11 cellular contexts compared by ENCODE assay signal in genomic region chr1:247102381-247102780, GRCh38. TPM values are rescaled to one million over a fixed set of nuclear protein-coding genes. Genes with fewer than 3 reads are reported as not detected.
DNase-seq lines count a peak whose midpoint lies in the region; ATAC-seq and TF ChIP-seq lines count a peak whose summit lies in the region.
"Had no signal": no experiment of that assay in that cellular context is flagged by ENCODE, and none has a peak within 500 bp of the region (broad histone marks: within the 10 kb centered on the region; RNA-seq: fewer than 3 reads in every experiment).

No MANE protein-coding gene starts in this region.

- peaks cover 0 to 5% of the 10 kb centered on the region in 2 donors for H3K4me1 ChIP-seq in breast epithelium

- intact Hi-C loops in MCF 10A (cut with micrococcal nuclease) (loop anchor here (5.0 kb wide), 1 partner anchor 230 kb away; the partner anchor contains the start of gene ZNF496), breast epithelium (cut with DNase I; ENCODE audit: low total_unique reads) (no loop called here)

- no peak for TF ChIP-seq POLR2A in breast epithelium (IDR thresholded peaks at IDR 0.05)

- H3K9me3 ChIP-seq in breast epithelium: peaks cover 0 to 15% of the 10 kb centered on the region in 2 donors

- H3K9me3 Mint-ChIP-seq in MCF 10A (ENCODE audit: unreplicated experiment) (peaks cover 37% of the 10 kb centered on the region), WTC11 (peaks cover 9% of the 10 kb centered on the region; the same call in 1 of the 2 replicates), glutamatergic neuron (ENCODE audit: unreplicated experiment) (peaks cover 24% of the 10 kb centered on the region)

- POLR2A ChIA-PET in MCF 10A (lab: Yijun Ruan, JAX): no interaction called here
- POLR2A ChIA-PET in WTC11 (lab: Charles Lee): no interaction called here

- no peak overlapping the region for H3K27ac ChIP-seq in breast epithelium

- no peaks in the 10 kb centered on the region for H3K27me3 Mint-ChIP-seq in MCF 10A (ENCODE audit: insufficient read depth, unreplicated experiment)
- peaks cover 4% of the 10 kb centered on the region; the same call in 1 of the 2 replicates for H3K27me3 Mint-ChIP-seq in WTC11 (ENCODE audit: low read depth)
- H3K27me3 Mint-ChIP-seq in glutamatergic neuron (ENCODE audit: unreplicated experiment): peaks cover 8% of the 10 kb centered on the region

- CTCF ChIA-PET in MCF 10A (lab: Yijun Ruan, JAX) (interaction anchor here (0.8 to 1.0 kb wide), 2 partner anchors 10 to 22 kb away, joined by 3 to 5 read pairs; no protein-coding TSS in a partner anchor), WTC11 (lab: Charles Lee) (no interaction called here)

- peaks cover 65% of the 10 kb centered on the region for H3K36me3 Mint-ChIP-seq in MCF 10A (ENCODE audit: insufficient read depth, unreplicated experiment)
- H3K36me3 Mint-ChIP-seq in WTC11: peaks cover 34% of the 10 kb centered on the region
- peaks cover 38% of the 10 kb centered on the region for H3K36me3 Mint-ChIP-seq in glutamatergic neuron (ENCODE audit: unreplicated experiment)

- H3K36me3 ChIP-seq in breast epithelium: peaks cover 7% of the 10 kb centered on the region
- peaks cover 19% of the 10 kb centered on the region for H3K36me3 ChIP-seq in H7 (replicated peaks; ENCODE audit: control insufficient read depth, insufficient read depth, low read length)

- H3K27ac Mint-ChIP-seq in MCF 10A (ENCODE audit: low read depth, unreplicated experiment) (peak overlapping the region; percentile 83), WTC11 (no peak overlapping the region; the same call in 1 of the 2 replicates), glutamatergic neuron (ENCODE audit: unreplicated experiment) (no peak overlapping the region)

- H3K4me1 Mint-ChIP-seq in MCF 10A (ENCODE audit: insufficient read depth, unreplicated experiment): peaks cover 6% of the 10 kb centered on the region
- peaks cover 28% of the 10 kb centered on the region for H3K4me1 Mint-ChIP-seq in WTC11
- H3K4me1 Mint-ChIP-seq in glutamatergic neuron (ENCODE audit: low read depth, unreplicated experiment): peaks cover 12% of the 10 kb centered on the region

- TF ChIP-seq CTCF in MCF 10A (IDR thresholded peaks at IDR 0.05; ENCODE audit: unreplicated experiment) (no peak), breast epithelium (IDR thresholded peaks at IDR 0.05) (no peak), WTC11 (IDR thresholded peaks at IDR 0.05) (no peak), glutamatergic neuron (IDR thresholded peaks at IDR 0.05; ENCODE audit: partially characterized antibody, unreplicated experiment) (no peak)

- ATAC-seq in WTC11 (no peak), HG02642 (IDR thresholded peaks at IDR 0.05; ENCODE audit: poor library complexity, unreplicated experiment) (no peak)

- H3K4me3 ChIP-seq in breast epithelium (no peak overlapping the region), H7 (ENCODE audit: insufficient read depth, low read depth, low read length) (no peak overlapping the region)

- no peaks in the 10 kb centered on the region for H3K27me3 ChIP-seq in breast epithelium
- no peaks in the 10 kb centered on the region for H3K27me3 ChIP-seq in H7 (ENCODE audit: control insufficient read depth, insufficient read depth, low read length)

- H3K4me3 Mint-ChIP-seq in MCF 10A (ENCODE audit: unreplicated experiment): peak overlapping the region; percentile 94
- H3K4me3 Mint-ChIP-seq in WTC11: peak overlapping the region; percentile 93
- H3K4me3 Mint-ChIP-seq in glutamatergic neuron (ENCODE audit: unreplicated experiment): peak overlapping the region; percentile 92

- no TSS peak for BruUV-seq in MCF 10A (replicated peaks; lab: Mats Ljungman, UMichigan)

- DNase-seq in MCF 10A (ENCODE audit: unreplicated experiment) (peak; percentile 27), breast epithelium (ENCODE audit: low spot score in 2 of 2) (no peak), WTC11 (ENCODE audit: low spot score) (no peak), glutamatergic neuron (no peak), superior temporal gyrus (ENCODE audit: extremely low spot score) (peak; percentile 2), H7 (no peak), dermis blood vessel endothelial cell (no peak)
- DNase-seq: effector CD4-positive, alpha-beta T cell; NCI-H1694 treated with DMSO at 0.1 percent for 48 hours; stimulated activated CD8-positive, alpha-beta memory T cell treated with anti-CD3 and anti-CD28 coated beads, Interleukin-4, amount 100 ng/mL, for 48 hours had no signal

TF ChIP-seq in WTC11, 78 proteins besides CTCF, POLR2A, EP300 and RAD21:
- TF ChIP-seq ZBTB21 (CRISPR knock-in tag; IDR thresholded peaks at IDR 0.05; ENCODE audit: borderline replicate concordance): no peak
- TF ChIP-seq PRDM15 (CRISPR knock-in tag; IDR thresholded peaks at IDR 0.05): no peak
- TF ChIP-seq NR1H2 (CRISPR knock-in tag; IDR thresholded peaks at IDR 0.05): no peak

RNA-seq across cellular contexts. Expression of gene ZNF669, which starts 1.8 kb away (rescaled TPM):
- 11.6 and 11.9 TPM in 2 replicates for total RNA-seq in MCF 10A (2022)
- total RNA-seq in breast epithelium: 10 to 100 TPM in 2 of 3 donors, 1 to 10 TPM in 1; 5.9 to 11.7 (median 11.5) TPM
- 15.2 to 18.3 TPM (median 16.6 TPM) in 3 replicates for total RNA-seq in WTC11 (2021)
- total RNA-seq in glutamatergic neuron (ENCODE audit: unreplicated experiment): 28.5 TPM
- total RNA-seq in H7 (2014; rRNA removed; shearing (Covaris generic)): 19.8 and 29.9 TPM in 2 replicates
- total RNA-seq in dermis blood vessel endothelial cell: 11.9 and 19.4 TPM in 2 replicates

RNA-seq across cellular contexts. Expression of gene ZNF670, which starts 23.8 kb away (rescaled TPM):
- total RNA-seq in MCF 10A (2022) (7.1 and 7.7 TPM in 2 replicates), breast epithelium (1 to 10 TPM; 2.1 to 8.0 (median 4.9) TPM), WTC11 (2021) (11.1 to 12.7 TPM (median 12.7 TPM) in 3 replicates), glutamatergic neuron (ENCODE audit: unreplicated experiment) (10.7 TPM), dermis blood vessel endothelial cell (7.0 and 10.4 TPM in 2 replicates)
- 16.4 and 28.7 TPM in 2 replicates for total RNA-seq in H7 (2014; rRNA removed; shearing (Covaris generic))

Comparison
In these comparisons a context has a peak if more than half of its experiments do, and no peak if none do; other contexts are left out.
1. DNase-seq: peak in MCF 10A (single experiment) and superior temporal gyrus (single experiment); none in breast epithelium (0 of 2), WTC11 (single experiment), glutamatergic neuron (single experiment), H7 (single experiment) and dermis blood vessel endothelial cell (single experiment).
2. Peak in every context shown above with its lines, with median percentiles within 50 percentile points of each other: H3K4me3 Mint-ChIP-seq.